1 cellular context compared by ENCODE assay signal in genomic region chr21:44702973-44703730, GRCh38.
TF ChIP-seq lines count a peak whose summit lies in the region.

No MANE protein-coding gene starts in this region.

TF ChIP-seq in HepG2, 621 proteins besides CTCF, POLR2A, EP300 and RAD21 (continued from another document and continues in another):
- TF ChIP-seq CREB3 (CRISPR knock-in tag; IDR thresholded peaks at IDR 0.05) (no peak), ZNF546 (CRISPR knock-in tag; conservative IDR thresholded peaks at IDR 0.05) (no peak), ZIK1 (CRISPR knock-in tag; IDR thresholded peaks at IDR 0.05; ENCODE audit: borderline replicate concordance, low read depth) (no peak; the same call in 1 of the 2 replicates), THAP9 (CRISPR knock-in tag; IDR thresholded peaks at IDR 0.05; ENCODE audit: borderline replicate concordance) (peak; percentile 18; the same call in 1 of the 2 replicates), NCOA2 (CRISPR knock-in tag; IDR thresholded peaks at IDR 0.05) (no peak; the same call in 1 of the 2 replicates), ZNF619 (CRISPR knock-in tag; IDR thresholded peaks at IDR 0.05) (no peak), TBP (CRISPR knock-in tag; IDR thresholded peaks at IDR 0.05) (no peak), UBTF (CRISPR knock-in tag; IDR thresholded peaks at IDR 0.05) (peak; percentile 18; the same call in 1 of the 2 replicates), ZNF547 (CRISPR knock-in tag; IDR thresholded peaks at IDR 0.05) (peak; percentile 69; the same call in 1 of the 2 replicates), ZUFSP (CRISPR knock-in tag; IDR thresholded peaks at IDR 0.05; ENCODE audit: borderline replicate concordance) (no peak), HOMEZ (CRISPR knock-in tag; IDR thresholded peaks at IDR 0.05; ENCODE audit: low read depth) (no peak), JUN (CRISPR knock-in tag; IDR thresholded peaks at IDR 0.05) (0 out of 2 replicates have a peak, but pooled peaks have one; percentile 20), BCL6 (CRISPR knock-in tag; IDR thresholded peaks at IDR 0.05) (no peak), ZBTB21 (CRISPR knock-in tag; IDR thresholded peaks at IDR 0.05) (no peak; the same call in 1 of the 2 replicates), CENPX (CRISPR knock-in tag; IDR thresholded peaks at IDR 0.05) (no peak), NRL (CRISPR knock-in tag; IDR thresholded peaks at IDR 0.05; ENCODE audit: borderline replicate concordance) (peak; percentile 64; the same call in 1 of the 2 replicates), ONECUT2 (CRISPR knock-in tag; IDR thresholded peaks at IDR 0.05) (no peak), SP4 (CRISPR knock-in tag; IDR thresholded peaks at IDR 0.05) (no peak), NPAS2 (CRISPR knock-in tag; IDR thresholded peaks at IDR 0.05; ENCODE audit: borderline replicate concordance) (no peak), KAT8 (CRISPR knock-in tag; IDR thresholded peaks at IDR 0.05) (peak; percentile 32; the same call in 1 of the 2 replicates), ZNF598 (CRISPR knock-in tag; IDR thresholded peaks at IDR 0.05; ENCODE audit: borderline replicate concordance) (peak; percentile 63; the same call in 1 of the 2 replicates), ZNF747 (CRISPR knock-in tag; IDR thresholded peaks at IDR 0.05; ENCODE audit: borderline replicate concordance) (no peak), ZNF484 (CRISPR knock-in tag; IDR thresholded peaks at IDR 0.05; ENCODE audit: borderline replicate concordance, low read depth) (no peak), HOXA7 (CRISPR knock-in tag; IDR thresholded peaks at IDR 0.05) (no peak), NR2F1 (CRISPR knock-in tag; IDR thresholded peaks at IDR 0.05) (0 out of 4 replicates have a peak, but pooled peaks of 1 of the 2 experiments have one; percentile 7), SOX5 (CRISPR knock-in tag; IDR thresholded peaks at IDR 0.05; ENCODE audit: borderline replicate concordance) (peak; percentile 77; the same call in 1 of the 2 replicates), ZNF775 (CRISPR knock-in tag; IDR thresholded peaks at IDR 0.05; ENCODE audit: borderline replicate concordance) (no peak), SIX1 (CRISPR knock-in tag; IDR thresholded peaks at IDR 0.05; ENCODE audit: borderline replicate concordance) (no peak), IRF9 (CRISPR knock-in tag; IDR thresholded peaks at IDR 0.05; ENCODE audit: borderline replicate concordance) (no peak; the same call in 1 of the 2 replicates), DMTF1 (CRISPR knock-in tag; IDR thresholded peaks at IDR 0.05) (no peak), KLF9 (CRISPR knock-in tag; IDR thresholded peaks at IDR 0.05; ENCODE audit: low read depth) (no peak), CC2D1A (CRISPR knock-in tag; IDR thresholded peaks at IDR 0.05) (no peak), MAX (IDR thresholded peaks at IDR 0.05) (peak; percentile 94), ZNF274 (CRISPR knock-in tag; IDR thresholded peaks at IDR 0.05) (peak; percentile 55; the same call in 1 of the 2 replicates), ARID5B (CRISPR knock-in tag; IDR thresholded peaks at IDR 0.05) (peak; percentile 76), ZNF883 (CRISPR knock-in tag; IDR thresholded peaks at IDR 0.05; ENCODE audit: not compliant biosample characterization) (peak; percentile 90), ATF2 (CRISPR knock-in tag; IDR thresholded peaks at IDR 0.05) (no peak), ZFP90 (CRISPR knock-in tag; IDR thresholded peaks at IDR 0.05; ENCODE audit: borderline replicate concordance) (no peak), KDM6A (CRISPR knock-in tag; IDR thresholded peaks at IDR 0.05; ENCODE audit: low read depth) (no peak), ZBTB3 (CRISPR knock-in tag; IDR thresholded peaks at IDR 0.05; ENCODE audit: borderline replicate concordance, low read depth) (no peak), ZNF878 (CRISPR knock-in tag; IDR thresholded peaks at IDR 0.05) (peak; percentile 91; the same call in 1 of the 2 replicates), ZNF263 (CRISPR knock-in tag; IDR thresholded peaks at IDR 0.05) (no peak), ZZZ3 (CRISPR knock-in tag; IDR thresholded peaks at IDR 0.05; ENCODE audit: borderline replicate concordance) (0 out of 2 replicates have a peak, but pooled peaks have one; percentile 62), MIXL1 (CRISPR knock-in tag; IDR thresholded peaks at IDR 0.05) (no peak), RBFOX2 (IDR thresholded peaks at IDR 0.05; ENCODE audit: low read depth, low read length) (no peak)
